31 cellular contexts compared by ENCODE assay signal in genomic region chr10:60798870-60799269, GRCh38.
"Had no signal": no experiment of that assay in that cellular context is flagged by ENCODE, and none has a peak within 500 bp of the region (broad histone marks: within the 10 kb centered on the region; RNA-seq: fewer than 3 reads in every experiment).

No MANE protein-coding gene starts in this region.

- H3K4me1 ChIP-seq: SJCRH30 had no signal

- H3K36me3 ChIP-seq: brain microvascular endothelial cell had no signal

- DNase-seq: activated CD4-positive, alpha-beta memory T cell treated with anti-CD3 and anti-CD28 coated beads, Interleukin-2, amount 10 ng/mL, durations not matched to agents 7 days and 5 days; activated CD4-positive, alpha-beta T cell treated with anti-CD3 and anti-CD28 coated beads for 36 hours; activated CD4-positive, alpha-beta T cell treated with anti-CD3 and anti-CD28 coated beads, Interleukin-2, amount 50 U/mL, for 1 hour; activated CD8-positive, alpha-beta memory T cell treated with anti-CD3 and anti-CD28 coated beads for 24 hours; activated CD8-positive, alpha-beta memory T cell treated with anti-CD3 and anti-CD28 coated beads, Interleukin-2, amount 10 ng/mL, durations not matched to agents 7 days and 5 days; activated CD8-positive, alpha-beta memory T cell treated with anti-CD3 and anti-CD28 coated beads, Interleukin-2, amount 50 U/mL, for 48 hours; activated effector memory CD4-positive, alpha-beta T cell treated with anti-CD3 and anti-CD28 coated beads, Interleukin-2, amount 50 U/mL, for 16 hours; activated naive CD4-positive, alpha-beta T cell; activated naive CD4-positive, alpha-beta T cell treated with anti-CD3 and anti-CD28 coated beads, Interleukin-2, amount 50 U/mL, for 16 hours; activated naive CD8-positive, alpha-beta T cell treated with anti-CD3 and anti-CD28 coated beads for 36 hours; activated T-cell treated with anti-CD3 and anti-CD28 coated beads, Interleukin-2, amount 50 U/mL, for 72 hours; amniotic stem cell; aorta; central memory CD4-positive, alpha-beta T cell; Karpas-422; NCI-H1105; NCI-H1417 treated with DMSO at 0.1 percent for 48 hours; NCI-H1930; NCI-H2081 treated with DMSO at 0.1 percent for 48 hours; NCI-H345; NCI-H526; NCI-H748 treated with DMSO at 0.1 percent for 48 hours; NK-92 treated with Interleukin-12 subunit alpha and Interleukin-12 subunit beta, amount 100 ng/mL, for 24 hours; PC-9; SHP77; SJCRH30; T1000 had no signal

- H3K27me3 ChIP-seq: brain microvascular endothelial cell, SJCRH30 had no signal

- H3K4me2 ChIP-seq: PC-9 had no signal

- H3K27ac ChIP-seq: brain microvascular endothelial cell, PC-9, SJCRH30, SK-N-MC, WERI-Rb-1 had no signal

- H3K9me3 ChIP-seq: SJCRH30 had no signal

- H2AFZ ChIP-seq: PC-9 had no signal

- ATAC-seq: activated CD4-positive, alpha-beta T cell treated with anti-CD3 and anti-CD28 coated beads for 36 hours; activated CD8-positive, alpha-beta memory T cell treated with anti-CD3 and anti-CD28 coated beads, Interleukin-2, amount 10 ng/mL, durations not matched to agents 7 days and 5 days; activated T-cell treated with anti-CD3 and anti-CD28 coated beads, Interleukin-2, amount 50 U/mL, for 72 hours; activated T-helper 17 cell treated with anti-CD3 and anti-CD28 coated beads, Interleukin-2, amount 50 U/mL, for 72 hours had no signal

- H3K4me3 ChIP-seq: PC-9, SJCRH30, SK-N-MC had no signal
